8 cellular contexts compared by ENCODE assay signal in genomic region chr4:170026253-170026991, GRCh38. TPM values are rescaled to one million over a fixed set of nuclear protein-coding genes. Genes with fewer than 3 reads are reported as not detected.
DNase-seq lines count a peak whose midpoint lies in the region; ATAC-seq and TF ChIP-seq lines count a peak whose summit lies in the region.

MFAP3L (minus strand) TSS chr4:170026395; CDS start chr4:170005877, 20,518 bp downstream.

- no peaks in the 10 kb centered on the region for H3K36me3 ChIP-seq in Caco-2 (ENCODE audit: control insufficient read depth, insufficient read depth, low read length)

- no peaks in the 10 kb centered on the region for H3K9me3 ChIP-seq in Caco-2

- POLR2A ChIA-PET in Caco-2 (lab: Charles Lee): no interaction called here

- peaks cover 7% of the 10 kb centered on the region for H3K36me3 Mint-ChIP-seq in Caco-2 (ENCODE audit: insufficient read depth, unreplicated experiment)
- H3K36me3 Mint-ChIP-seq in natural killer cell treated with Interleukin-12 subunit alpha and Interleukin-12 subunit beta and Interleukin-15 and Interleukin-18, amount 100 ng/mL, for 72 hours: no peaks in the 10 kb centered on the region
- H3K36me3 Mint-ChIP-seq in stimulated activated naive B cell treated with anti-CD40 and anti-IgM and Interleukin-4, amounts not matched to agents 10 μg/mL and 1 μg/mL and 100 μg/mL, for 72 hours: peaks cover 0 to 6% of the 10 kb centered on the region in 2 donors

- CTCF ChIA-PET in Caco-2 (lab: Charles Lee): interaction anchor here (0.5 to 0.6 kb wide), 3 partner anchors 12 to 1188 kb away, joined by 3 to 4 read pairs (median 3); no protein-coding TSS in a partner anchor

- DNase-seq in Caco-2: peak; percentile 85 to 94
- peak; percentile 75 for DNase-seq in HT1080 (ENCODE audit: low read depth)
- DNase-seq in RPMI7951 (ENCODE audit: low read depth): peak; percentile 81
- peak; percentile 80 for DNase-seq in activated effector memory CD4-positive, alpha-beta T cell treated with Interleukin-2 at 50 U/mL for 16 hours
- peak; percentile 83 for DNase-seq in fibroblast of the aortic adventitia (ENCODE audit: low read depth)
- DNase-seq in natural killer cell treated with Interleukin-12 subunit alpha and Interleukin-12 subunit beta and Interleukin-15 and Interleukin-18, amount 100 ng/mL, for 72 hours (ENCODE audit: low spot score): peak; percentile 94
- peak; percentile 86 for DNase-seq in stimulated activated naive B cell treated with anti-CD40 and anti-IgM and Interleukin-4, amounts not matched to agents 10 μg/mL and 1 μg/mL and 100 μg/mL, for 72 hours

- intact Hi-C loops in Caco-2 (cut with micrococcal nuclease; ENCODE audit: unreplicated experiment): loop anchor here (2.0 to 5.0 kb wide), 4 partner anchors 49 to 229 kb away; no protein-coding TSS in a partner anchor

- no TSS peak for BruUV-seq in Caco-2 (replicated peaks; lab: Mats Ljungman, UMichigan)

- H3K4me1 ChIP-seq in Caco-2: no peaks in the 10 kb centered on the region; the same call in 1 of the 2 replicates

- peak within 1 kb of the TSS; percentile 78 for H3K4me3 ChIP-seq in Caco-2 (ENCODE audit: low read depth, low read length)
- H3K4me3 ChIP-seq in fibroblast of the aortic adventitia (ENCODE audit: low read depth, low read length): peak within 1 kb of the TSS; percentile 90

- peaks cover 17% of the 10 kb centered on the region for H3K27me3 Mint-ChIP-seq in Caco-2 (ENCODE audit: insufficient read depth, unreplicated experiment)
- H3K27me3 Mint-ChIP-seq in natural killer cell treated with Interleukin-12 subunit alpha and Interleukin-12 subunit beta and Interleukin-15 and Interleukin-18, amount 100 ng/mL, for 72 hours: peaks cover 22 to 24% of the 10 kb centered on the region in 2 donors
- peaks cover 35 to 37% of the 10 kb centered on the region in 2 donors for H3K27me3 Mint-ChIP-seq in stimulated activated naive B cell treated with anti-CD40 and anti-IgM and Interleukin-4, amounts not matched to agents 10 μg/mL and 1 μg/mL and 100 μg/mL, for 72 hours

- no peaks in the 10 kb centered on the region for H3K4me1 Mint-ChIP-seq in Caco-2 (ENCODE audit: low read depth, unreplicated experiment)
- peaks cover 12 to 16% of the 10 kb centered on the region in 2 donors for H3K4me1 Mint-ChIP-seq in natural killer cell treated with Interleukin-12 subunit alpha and Interleukin-12 subunit beta and Interleukin-15 and Interleukin-18, amount 100 ng/mL, for 72 hours (ENCODE audit: low read depth in 2 of 2)
- peaks cover 11 to 13% of the 10 kb centered on the region in 2 donors for H3K4me1 Mint-ChIP-seq in stimulated activated naive B cell treated with anti-CD40 and anti-IgM and Interleukin-4, amounts not matched to agents 10 μg/mL and 1 μg/mL and 100 μg/mL, for 72 hours

- TF ChIP-seq CTCF in Caco-2 (IDR thresholded peaks at IDR 0.05; ENCODE audit: insufficient read depth in 1 of 2, low read depth in 1 of 2, low read length in 1 of 2, severe bottlenecking in 1 of 2, unreplicated experiment in 1 of 2) (no peak), fibroblast of the aortic adventitia (IDR thresholded peaks at IDR 0.05; ENCODE audit: insufficient read depth, low read length) (no peak)

- peak within 1 kb of the TSS; percentile 84 for H3K4me3 Mint-ChIP-seq in Caco-2 (ENCODE audit: unreplicated experiment)
- H3K4me3 Mint-ChIP-seq in natural killer cell treated with Interleukin-12 subunit alpha and Interleukin-12 subunit beta and Interleukin-15 and Interleukin-18, amount 100 ng/mL, for 72 hours: peak within 1 kb of the TSS; percentile 97
- peak within 1 kb of the TSS; percentile 91 to 94 for H3K4me3 Mint-ChIP-seq in stimulated activated naive B cell treated with anti-CD40 and anti-IgM and Interleukin-4, amounts not matched to agents 10 μg/mL and 1 μg/mL and 100 μg/mL, for 72 hours

- no peaks in the 10 kb centered on the region for H3K9me3 Mint-ChIP-seq in Caco-2 (ENCODE audit: unreplicated experiment)
- no peaks in the 10 kb centered on the region for H3K9me3 Mint-ChIP-seq in natural killer cell treated with Interleukin-12 subunit alpha and Interleukin-12 subunit beta and Interleukin-15 and Interleukin-18, amount 100 ng/mL, for 72 hours
- H3K9me3 Mint-ChIP-seq in stimulated activated naive B cell treated with anti-CD40 and anti-IgM and Interleukin-4, amounts not matched to agents 10 μg/mL and 1 μg/mL and 100 μg/mL, for 72 hours: peaks cover 2 to 4% of the 10 kb centered on the region in 2 donors

- peak; percentile 80 for ATAC-seq in GM21390 (IDR thresholded peaks at IDR 0.05; ENCODE audit: unreplicated experiment)
- peak; percentile 93 for ATAC-seq in natural killer cell treated with Interleukin-12 subunit alpha and Interleukin-12 subunit beta and Interleukin-15 and Interleukin-18, amount 100 ng/mL, for 72 hours
- peak; percentile 82 to 83 for ATAC-seq in stimulated activated naive B cell treated with anti-CD40 and anti-IgM and Interleukin-4, amounts not matched to agents 10 μg/mL and 1 μg/mL and 100 μg/mL, for 72 hours (replicated peaks)

- H3K27ac Mint-ChIP-seq in Caco-2 (ENCODE audit: unreplicated experiment): peak within 1 kb of the TSS; percentile 51
- peak within 1 kb of the TSS; percentile 78 to 92 for H3K27ac Mint-ChIP-seq in natural killer cell treated with Interleukin-12 subunit alpha and Interleukin-12 subunit beta and Interleukin-15 and Interleukin-18, amount 100 ng/mL, for 72 hours
- peak within 1 kb of the TSS; percentile 95 for H3K27ac Mint-ChIP-seq in stimulated activated naive B cell treated with anti-CD40 and anti-IgM and Interleukin-4, amounts not matched to agents 10 μg/mL and 1 μg/mL and 100 μg/mL, for 72 hours

- H3K27me3 ChIP-seq in Caco-2 (replicated peaks; ENCODE audit: control insufficient read depth, insufficient read depth, low read length): peaks cover 4% of the 10 kb centered on the region

RNA-seq across cellular contexts. Expression of gene MFAP3L, which starts in this region (rescaled TPM):
- total RNA-seq in Caco-2 (2022): 1.9 and 2.5 TPM in 2 replicates
- total RNA-seq in HT1080 (2014; rRNA removed; shearing (Covaris generic)): 8.2 and 18.2 TPM in 2 replicates
- polyA plus RNA-seq in HT1080 (2015; cell fraction: cytosol; rRNA removed): 4.4 and 5.7 TPM in 2 replicates
- 2.8 and 3.1 TPM in 2 replicates for polyA plus RNA-seq in HT1080 (2015; cell fraction: nucleus; rRNA removed)
- total RNA-seq in RPMI7951 (2014; rRNA removed; shearing (Covaris generic)): 0.48 and 1.9 TPM in 2 replicates
- 0.82 and 3.3 TPM in 2 replicates for total RNA-seq in fibroblast of the aortic adventitia (ENCODE audit: low replicate concordance)
- 1 to 10 TPM in 1 of 2 donors, under 1 TPM in 1; 0.95 to 3.2 TPM for total RNA-seq in natural killer cell treated with Interleukin-12 subunit alpha and Interleukin-12 subunit beta and Interleukin-15 and Interleukin-18, amount 100 ng/mL, for 72 hours

Comparison
In these comparisons a context has a peak if more than half of its experiments do, and no peak if none do; other contexts are left out.
1. Peak in every context shown above with its lines: DNase-seq, ATAC-seq and H3K4me3 ChIP-seq.